In genomic region chr16:31382485-31383161, GRCh38 we compare ENCODE assay signal across 8 cellular contexts. TPM values are rescaled to one million over a fixed set of nuclear protein-coding genes. Genes with fewer than 3 reads are reported as not detected.
DNase-seq lines count a peak whose midpoint lies in the region; ATAC-seq and TF ChIP-seq lines count a peak whose summit lies in the region.

No MANE protein-coding gene starts in this region.

- ATAC-seq in HG02759 (IDR thresholded peaks at IDR 0.05; ENCODE audit: unreplicated experiment) (peak; percentile 62), psoas muscle (peak; percentile 86 to 96 (median 90)), HG03139 (IDR thresholded peaks at IDR 0.05; ENCODE audit: unreplicated experiment) (no peak)

- no peaks in the 10 kb centered on the region for H3K4me1 ChIP-seq in psoas muscle

- 20 to 21% (median 20%) methylated on average over 14 of the region's 14 CpGs for WGBS in psoas muscle, 3 donors

- H3K9me3 ChIP-seq in psoas muscle, result no peaks in the 10 kb centered on the region

- CTCF ChIA-PET in RWPE1 (lab: Yijun Ruan, JAX), result interaction anchor here (0.6 to 1.7 kb wide), 7 partner anchors 30 to 185 kb away, joined by 3 to 7 read pairs (median 3); no protein-coding TSS in a partner anchor

- no peaks in the 10 kb centered on the region for H3K36me3 Mint-ChIP-seq in glutamatergic neuron (ENCODE audit: unreplicated experiment)

- no peaks in the 10 kb centered on the region for H3K4me1 Mint-ChIP-seq in glutamatergic neuron (ENCODE audit: low read depth, unreplicated experiment)

- H3K4me3 ChIP-seq in psoas muscle, result no peak overlapping the region

- H3K4me3 Mint-ChIP-seq in glutamatergic neuron (ENCODE audit: unreplicated experiment), result no peak overlapping the region

- H3K27ac Mint-ChIP-seq in glutamatergic neuron (ENCODE audit: unreplicated experiment), result no peak overlapping the region

- H3K27me3 Mint-ChIP-seq in glutamatergic neuron (ENCODE audit: unreplicated experiment), result peaks cover 2% of the 10 kb centered on the region

- H3K36me3 ChIP-seq in psoas muscle (ENCODE audit: insufficient read depth in 1 of 2, low read depth in 1 of 2), result no peaks in the 10 kb centered on the region

- DNase-seq in EH (ENCODE audit: low read depth) (peak; percentile 54), RWPE1 (ENCODE audit: low spot score) (peak; percentile 67), glutamatergic neuron (peak; percentile 77), psoas muscle (peak; percentile 67 to 81), NCI-H2107 (lab: John Stamatoyannopoulos, UW) (no peak)
- DNase-seq in activated effector memory CD4-positive, alpha-beta T cell treated with Interleukin-2 at 50 U/mL for 16 hours, result peak; percentile 27

- H3K27me3 ChIP-seq in psoas muscle (ENCODE audit: insufficient read depth in 3 of 3, low read length in 2 of 3), result no peaks in the 10 kb centered on the region

- POLR2A ChIA-PET in RWPE1 (lab: Yijun Ruan, JAX; ENCODE audit: low non-redundant PET), result no interaction called here

- H3K27ac ChIP-seq in RWPE1, result no peak overlapping the region
- H3K27ac ChIP-seq in psoas muscle, result no peak overlapping the region

- peaks cover 6% of the 10 kb centered on the region for H3K9me3 Mint-ChIP-seq in glutamatergic neuron (ENCODE audit: unreplicated experiment)

- intact Hi-C loops in psoas muscle (cut with DNase I), result no loop called here

- TF ChIP-seq CTCF in RWPE1 (conservative IDR thresholded peaks at IDR 0.05; ENCODE audit: low read depth) (peak; percentile 49), glutamatergic neuron (IDR thresholded peaks at IDR 0.05; ENCODE audit: partially characterized antibody, unreplicated experiment) (peak; percentile 44), psoas muscle (IDR thresholded peaks at IDR 0.05) (peak; percentile 72)

RNA-seq across cellular contexts. Expression of gene ITGAD, which starts 10.5 kb away (rescaled TPM):
- total RNA-seq in glutamatergic neuron (ENCODE audit: unreplicated experiment) (not detected), psoas muscle (under 1 TPM in 2 of 4 donors, not detected in 2; 0.07 to 0.42 TPM)
- polyA plus RNA-seq in psoas muscle, result under 1 TPM in 2 of 3 donors, not detected in 1; 0.01 to 0.05 TPM

RNA-seq across cellular contexts. Expression of gene ITGAX, which starts 27.6 kb away (rescaled TPM):
- total RNA-seq in glutamatergic neuron (ENCODE audit: unreplicated experiment) (not detected), psoas muscle (1 to 10 TPM; 1.7 to 2.6 (median 2.1) TPM)
- under 1 TPM; 0.34 to 0.70 (median 0.39) TPM for polyA plus RNA-seq in psoas muscle

RNA-seq across cellular contexts. Expression of gene COX6A2, which starts 45.5 kb away (rescaled TPM):
- total RNA-seq in glutamatergic neuron (ENCODE audit: unreplicated experiment), result not detected
- total RNA-seq in psoas muscle, result 1,000 to 10,000 TPM; 1,027 to 1,232 (median 1,156) TPM
- 1,000 to 10,000 TPM; 1,633 to 3,792 (median 3,386) TPM for polyA plus RNA-seq in psoas muscle

RNA-seq across cellular contexts. Expression of gene ZNF843, which starts 60.0 kb away (rescaled TPM):
- 1.1 TPM for total RNA-seq in glutamatergic neuron (ENCODE audit: unreplicated experiment)
- total RNA-seq in psoas muscle, result 1 to 10 TPM in 1 of 4 donors, under 1 TPM in 3; 0.32 to 1.8 (median 0.93) TPM
- 1 to 10 TPM in 1 of 3 donors, under 1 TPM in 2; 0.17 to 1.5 (median 0.30) TPM for polyA plus RNA-seq in psoas muscle

Comparison
In these comparisons a context has a peak if more than half of its experiments do, and no peak if none do; other contexts are left out.
1. RNA of gene COX6A2, which starts 45.5 kb away (total RNA-seq): 1,027 to 1,232 TPM in psoas muscle; not detected in glutamatergic neuron (single experiment); every median in the first group is over 1,000 times any median in the second.
2. Peak in every context shown above with its lines, with median percentiles within 50 percentile points of each other: CTCF ChIP-seq.